ENCODE assay signal across 2 cellular contexts in the genomic region with DNA sequence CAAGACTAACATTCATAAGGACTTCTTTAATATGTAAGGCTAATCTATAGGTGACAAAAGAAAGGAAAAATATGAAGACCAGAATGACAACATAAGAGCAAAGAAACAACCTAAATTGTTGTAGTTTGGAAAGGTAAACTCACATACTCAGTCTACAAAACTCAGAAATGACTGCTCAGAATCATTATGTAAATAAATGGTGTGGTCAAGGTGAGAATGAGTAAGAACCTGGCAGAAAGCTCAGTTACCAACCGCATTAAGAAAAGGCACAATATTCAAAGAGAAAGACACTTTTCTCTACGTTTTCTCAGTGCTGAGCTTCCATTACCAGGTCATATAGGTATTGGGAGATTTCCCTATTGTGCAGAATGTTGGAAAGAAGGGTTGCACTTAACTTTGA.
TF ChIP-seq lines count a peak whose summit lies in the region.

No MANE protein-coding gene starts in this region.

TF ChIP-seq in endothelial cell of umbilical vein, 7 proteins besides CTCF, POLR2A, EP300 and RAD21 (continued from another document):
- TF ChIP-seq EZH2 (IDR thresholded peaks at IDR 0.05; ENCODE audit: borderline replicate concordance, low read depth, low read length, severe bottlenecking) (no peak), POLR2AphosphoS5 (IDR thresholded peaks at IDR 0.05; ENCODE audit: insufficient read depth, low read depth, low read length) (no peak)
- TF ChIP-seq, protein P1, sequence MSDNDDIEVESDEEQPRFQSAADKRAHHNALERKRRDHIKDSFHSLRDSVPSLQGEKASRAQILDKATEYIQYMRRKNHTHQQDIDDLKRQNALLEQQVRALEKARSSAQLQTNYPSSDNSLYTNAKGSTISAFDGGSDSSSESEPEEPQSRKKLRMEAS (IDR thresholded peaks at IDR 0.05; ENCODE audit: insufficient read depth, insufficient read length), result no peak

TF ChIP-seq in SK-N-SH, 30 proteins besides CTCF, POLR2A, EP300 and RAD21 (continued from another document):
- TF ChIP-seq, protein P2, sequence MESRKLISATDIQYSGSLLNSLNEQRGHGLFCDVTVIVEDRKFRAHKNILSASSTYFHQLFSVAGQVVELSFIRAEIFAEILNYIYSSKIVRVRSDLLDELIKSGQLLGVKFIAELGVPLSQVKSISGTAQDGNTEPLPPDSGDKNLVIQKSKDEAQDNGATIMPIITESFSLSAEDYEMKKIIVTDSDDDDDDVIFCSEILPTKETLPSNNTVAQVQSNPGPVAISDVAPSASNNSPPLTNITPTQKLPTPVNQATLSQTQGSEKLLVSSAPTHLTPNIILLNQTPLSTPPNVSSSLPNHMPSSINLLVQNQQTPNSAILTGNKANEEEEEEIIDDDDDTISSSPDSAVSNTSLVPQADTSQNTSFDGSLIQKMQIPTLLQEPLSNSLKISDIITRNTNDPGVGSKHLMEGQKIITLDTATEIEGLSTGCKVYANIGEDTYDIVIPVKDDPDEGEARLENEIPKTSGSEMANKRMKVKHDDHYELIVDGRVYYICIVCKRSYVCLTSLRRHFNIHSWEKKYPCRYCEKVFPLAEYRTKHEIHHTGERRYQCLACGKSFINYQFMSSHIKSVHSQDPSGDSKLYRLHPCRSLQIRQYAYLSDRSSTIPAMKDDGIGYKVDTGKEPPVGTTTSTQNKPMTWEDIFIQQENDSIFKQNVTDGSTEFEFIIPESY (IDR thresholded peaks at IDR 0.05; ENCODE audit: borderline replicate concordance, low read depth), result no peak
- TF ChIP-seq GABPA (IDR thresholded peaks at IDR 0.05; ENCODE audit: low read depth) (no peak), FOXJ3 (CRISPR knock-in tag; IDR thresholded peaks at IDR 0.05) (no peak), SIN3A (IDR thresholded peaks at IDR 0.05; ENCODE audit: borderline replicate concordance, low read depth, low read length) (no peak), JUND (IDR thresholded peaks at IDR 0.05) (no peak), TAF1 (IDR thresholded peaks at IDR 0.05; ENCODE audit: borderline replicate concordance, low read depth, low read length) (no peak), EZH2phosphoT487 (IDR thresholded peaks at IDR 0.05; ENCODE audit: borderline replicate concordance, low read depth) (no peak), TCF12 (IDR thresholded peaks at IDR 0.05) (no peak), RXRA (IDR thresholded peaks at IDR 0.05; ENCODE audit: borderline replicate concordance, low read depth) (no peak), SMC3 (IDR thresholded peaks at IDR 0.05; ENCODE audit: low read depth, low read length) (no peak), TEAD4 (IDR thresholded peaks at IDR 0.05; ENCODE audit: borderline replicate concordance, insufficient read depth) (no peak), NFIC (IDR thresholded peaks at IDR 0.05; ENCODE audit: borderline replicate concordance) (no peak), YY1 (IDR thresholded peaks at IDR 0.05; ENCODE audit: low read depth) (no peak), ELF1 (IDR thresholded peaks at IDR 0.05) (no peak), FOXM1 (IDR thresholded peaks at IDR 0.05; ENCODE audit: low read depth) (no peak)
- TF ChIP-seq, protein P3, sequence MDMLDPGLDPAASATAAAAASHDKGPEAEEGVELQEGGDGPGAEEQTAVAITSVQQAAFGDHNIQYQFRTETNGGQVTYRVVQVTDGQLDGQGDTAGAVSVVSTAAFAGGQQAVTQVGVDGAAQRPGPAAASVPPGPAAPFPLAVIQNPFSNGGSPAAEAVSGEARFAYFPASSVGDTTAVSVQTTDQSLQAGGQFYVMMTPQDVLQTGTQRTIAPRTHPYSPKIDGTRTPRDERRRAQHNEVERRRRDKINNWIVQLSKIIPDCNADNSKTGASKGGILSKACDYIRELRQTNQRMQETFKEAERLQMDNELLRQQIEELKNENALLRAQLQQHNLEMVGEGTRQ (IDR thresholded peaks at IDR 0.05; ENCODE audit: borderline replicate concordance, low read depth, low read length), result no peak
- TF ChIP-seq, protein P4, sequence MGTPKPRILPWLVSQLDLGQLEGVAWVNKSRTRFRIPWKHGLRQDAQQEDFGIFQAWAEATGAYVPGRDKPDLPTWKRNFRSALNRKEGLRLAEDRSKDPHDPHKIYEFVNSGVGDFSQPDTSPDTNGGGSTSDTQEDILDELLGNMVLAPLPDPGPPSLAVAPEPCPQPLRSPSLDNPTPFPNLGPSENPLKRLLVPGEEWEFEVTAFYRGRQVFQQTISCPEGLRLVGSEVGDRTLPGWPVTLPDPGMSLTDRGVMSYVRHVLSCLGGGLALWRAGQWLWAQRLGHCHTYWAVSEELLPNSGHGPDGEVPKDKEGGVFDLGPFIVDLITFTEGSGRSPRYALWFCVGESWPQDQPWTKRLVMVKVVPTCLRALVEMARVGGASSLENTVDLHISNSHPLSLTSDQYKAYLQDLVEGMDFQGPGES (IDR thresholded peaks at IDR 0.05; ENCODE audit: low read depth, low read length), result no peak
- TF ChIP-seq, protein P1 (IDR thresholded peaks at IDR 0.05; ENCODE audit: low read depth), result no peak
- TF ChIP-seq, protein P5, sequence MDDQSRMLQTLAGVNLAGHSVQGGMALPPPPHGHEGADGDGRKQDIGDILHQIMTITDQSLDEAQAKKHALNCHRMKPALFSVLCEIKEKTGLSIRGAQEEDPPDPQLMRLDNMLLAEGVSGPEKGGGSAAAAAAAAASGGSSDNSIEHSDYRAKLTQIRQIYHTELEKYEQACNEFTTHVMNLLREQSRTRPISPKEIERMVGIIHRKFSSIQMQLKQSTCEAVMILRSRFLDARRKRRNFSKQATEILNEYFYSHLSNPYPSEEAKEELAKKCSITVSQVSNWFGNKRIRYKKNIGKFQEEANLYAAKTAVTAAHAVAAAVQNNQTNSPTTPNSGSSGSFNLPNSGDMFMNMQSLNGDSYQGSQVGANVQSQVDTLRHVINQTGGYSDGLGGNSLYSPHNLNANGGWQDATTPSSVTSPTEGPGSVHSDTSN (IDR thresholded peaks at IDR 0.05), result no peak
